ENCODE assay signal across 25 cellular contexts in genomic region chr10:11293332-11293731, GRCh38.
DNase-seq lines count a peak whose midpoint lies in the region; ATAC-seq, FAIRE-seq and TF ChIP-seq lines count a peak whose summit lies in the region.
"Had no signal": no experiment of that assay in that cellular context is flagged by ENCODE, and none has a peak within 500 bp of the region (broad histone marks: within the 10 kb centered on the region; RNA-seq: fewer than 3 reads in every experiment).

No MANE protein-coding gene starts in this region.

- peak; percentile 34; the same call in 1 of the 2 replicates for TF ChIP-seq POLR2A in GM12878 (IDR thresholded peaks at IDR 0.05; ENCODE audit: low read depth, low read length)

- no peaks in the 10 kb centered on the region for H3F3A ChIP-seq in PC-9 (ENCODE audit: insufficient read depth, low read depth)

- TF ChIP-seq RAD21 in GM12878 (IDR thresholded peaks at IDR 0.05; ENCODE audit: insufficient read depth, low read depth, low read length) = no peak

- no peak for TF ChIP-seq EP300 in GM12878 (IDR thresholded peaks at IDR 0.05; ENCODE audit: borderline replicate concordance in 1 of 2, control insufficient read depth in 1 of 2, low read depth in 2 of 2, low read length in 2 of 2)

- no peaks in the 10 kb centered on the region for H3K9me3 ChIP-seq in CD4-positive, alpha-beta T cell (ENCODE audit: control insufficient read depth, low read length)
- H3K9me3 ChIP-seq in GM12878 (replicated peaks; ENCODE audit: control insufficient read depth, insufficient read depth, low read length) = no peaks in the 10 kb centered on the region
- H3K9me3 ChIP-seq in PC-9 (ENCODE audit: insufficient read depth, low read depth) = no peaks in the 10 kb centered on the region
- H3K9me3 ChIP-seq: MG63, pancreas, spleen had no signal

- peaks cover 30% of the 10 kb centered on the region for H3K4me1 Mint-ChIP-seq in CD4-positive, alpha-beta T cell (ENCODE audit: low read depth)
- H3K4me1 Mint-ChIP-seq in IgD-negative memory B cell (peaks cover 0 to 12% (median 1%) of the 10 kb centered on the region in 3 donors), osteocyte (ENCODE audit: unreplicated experiment) (peaks cover 6% of the 10 kb centered on the region)

- CTCF ChIA-PET in CD4-positive, alpha-beta T cell (lab: Charles Lee) = no interaction called here
- CTCF ChIA-PET in GM12878 (lab: Yijun Ruan, JAX) (no interaction called here), PC-9 (lab: Charles Lee) (no interaction called here)

- no peaks in the 10 kb centered on the region for H3K79me2 ChIP-seq in GM12878 (ENCODE audit: control insufficient read depth, insufficient read depth, low read length)
- H3K79me2 ChIP-seq in PC-9 (ENCODE audit: low read depth) = no peaks in the 10 kb centered on the region

- H3K4me2 ChIP-seq in GM12878 (ENCODE audit: control insufficient read depth, insufficient read depth) (no peak overlapping the region), PC-9 (no peak overlapping the region)

- peak overlapping the region; percentile 73 for H3K27ac Mint-ChIP-seq in CD4-positive, alpha-beta T cell
- H3K27ac Mint-ChIP-seq in IgD-negative memory B cell (peak overlapping the region in 2 of 3 donors; percentile 36 to 76), osteocyte (ENCODE audit: unreplicated experiment) (no peak overlapping the region)
- H3K27ac Mint-ChIP-seq: nephron had no signal

- RAD21 ChIA-PET in GM12878 (lab: Charles Lee; ENCODE audit: unreplicated experiment) = no interaction called here

- intact Hi-C loops in CD4-positive, alpha-beta T cell (cut with DNase I, micrococcal nuclease) = no loop called here
- intact Hi-C loops in GM12878 (cut with micrococcal nuclease; ENCODE audit: unreplicated experiment) (no loop called here), PC-9 (cut with micrococcal nuclease; ENCODE audit: unreplicated experiment) (no loop called here)

- H3K36me3 Mint-ChIP-seq in CD4-positive, alpha-beta T cell (ENCODE audit: low read depth) = no peaks in the 10 kb centered on the region
- peaks cover 11% of the 10 kb centered on the region for H3K36me3 Mint-ChIP-seq in IgD-negative memory B cell
- H3K36me3 Mint-ChIP-seq in osteocyte (ENCODE audit: unreplicated experiment) = peaks cover 12% of the 10 kb centered on the region

- no peak overlapping the region for H3K27ac ChIP-seq in CD4-positive, alpha-beta T cell (ENCODE audit: low read depth, low read length)
- H3K27ac ChIP-seq in GM12878 (ENCODE audit: control insufficient read depth, insufficient read depth) (no peak overlapping the region), PC-9 (no peak overlapping the region)
- H3K27ac ChIP-seq: GM23248, pancreas had no signal

- H3K4me3 Mint-ChIP-seq in CD4-positive, alpha-beta T cell = no peak overlapping the region
- H3K4me3 Mint-ChIP-seq in IgD-negative memory B cell (no peak overlapping the region), osteocyte (ENCODE audit: unreplicated experiment) (no peak overlapping the region)
- H3K4me3 Mint-ChIP-seq: nephron had no signal

- BruUV-seq in GM12878 (replicated peaks; lab: Mats Ljungman, UMichigan) = no TSS peak
- no TSS peak for BruUV-seq in PC-9 (replicated peaks; lab: Mats Ljungman, UMichigan)

- no peak overlapping the region for H2AFZ ChIP-seq in GM12878 (ENCODE audit: control insufficient read depth, low read depth, low read length)
- H2AFZ ChIP-seq in PC-9 = no peak overlapping the region
- H2AFZ ChIP-seq: GM23248 had no signal

- in situ Hi-C loops in GM12878 (cut with MboI) = no loop called here

- no peaks in the 10 kb centered on the region for H3K9me3 Mint-ChIP-seq in CD4-positive, alpha-beta T cell
- H3K9me3 Mint-ChIP-seq in IgD-negative memory B cell = no peaks in the 10 kb centered on the region
- no peaks in the 10 kb centered on the region for H3K9me3 Mint-ChIP-seq in osteocyte (ENCODE audit: unreplicated experiment)
- H3K9me3 Mint-ChIP-seq: nephron had no signal

- H3K4me3 ChIP-seq in GM12878 (no peak overlapping the region), PC-9 (no peak overlapping the region)
- H3K4me3 ChIP-seq: dorsolateral prefrontal cortex, GM23248, MG63, pancreas, spleen had no signal

- no peak for FAIRE-seq in GM12878 (lab: Jason Lieb, UNC)
- FAIRE-seq: GM12891, keratinocyte, pancreas had no signal

- no peak for DNase-seq in CD4-positive, alpha-beta T cell
- no peak for DNase-seq in GM12878 (ENCODE audit: low read depth, low spot score)
- DNase-seq in osteocyte (ENCODE audit: extremely low spot score, unreplicated experiment) = peak; percentile 71
- no peak for DNase-seq in activated CD4-positive, CD25-positive, alpha-beta regulatory T cell (lab: John Stamatoyannopoulos, UW)
- DNase-seq in PC-9 = no peak
- DNase-seq: activated T-cell treated with anti-CD3 and anti-CD28 coated beads, Interleukin-2, amount 50 U/mL, for 1 hour; C1 segment of cervical spinal cord; central memory CD4-positive, alpha-beta T cell; GM23248; KG1; MG63; midbrain; NCI-H2029; NCI-H526 treated with DMSO at 0.1 percent for 48 hours; pancreas; SHP77 treated with DMSO at 0.1 percent for 48 hours; spleen had no signal

- POLR2A ChIA-PET in CD4-positive, alpha-beta T cell (lab: Charles Lee) = interaction anchor here (1.1 kb wide), 1 partner anchor 21 kb away, joined by 3 read pairs; no protein-coding TSS in a partner anchor
- POLR2A ChIA-PET in GM12878 (lab: Charles Lee) (no interaction called here), PC-9 (lab: Charles Lee; ENCODE audit: unreplicated experiment) (no interaction called here)

- H3K9ac ChIP-seq in GM12878 (ENCODE audit: control insufficient read depth, insufficient read depth, low read length) = no peak overlapping the region
- H3K9ac ChIP-seq: GM23248 had no signal

- H4K20me1 ChIP-seq in GM12878 (ENCODE audit: control insufficient read depth, insufficient read depth) (no peaks in the 10 kb centered on the region), PC-9 (ENCODE audit: insufficient read depth) (no peaks in the 10 kb centered on the region)

- no peaks in the 10 kb centered on the region for H3K27me3 Mint-ChIP-seq in CD4-positive, alpha-beta T cell
- H3K27me3 Mint-ChIP-seq in IgD-negative memory B cell (no peaks in the 10 kb centered on the region), osteocyte (ENCODE audit: unreplicated experiment) (no peaks in the 10 kb centered on the region)

- H3K9me2 ChIP-seq in PC-9 (ENCODE audit: insufficient read depth) = no peaks in the 10 kb centered on the region

- peaks cover 35 to 68% of the 10 kb centered on the region in 2 experiments for H3K36me3 ChIP-seq in GM12878 (ENCODE audit: control insufficient read depth in 2 of 2, insufficient read depth in 2 of 2, low read length in 1 of 2)
- H3K36me3 ChIP-seq in PC-9 (ENCODE audit: low read depth) = no peaks in the 10 kb centered on the region
- H3K36me3 ChIP-seq: MG63, pancreas had no signal

- SMC1A ChIA-PET in GM12878 (lab: Charles Lee; ENCODE audit: uncharacterized antibody, unreplicated experiment) = no interaction called here

- H3K4me1 ChIP-seq in GM12878 (ENCODE audit: control insufficient read depth, insufficient read depth, low read length) (no peaks in the 10 kb centered on the region; the same call in 1 of the 2 replicates), PC-9 (replicated peaks; ENCODE audit: insufficient read depth) (no peaks in the 10 kb centered on the region)
- H3K4me1 ChIP-seq: pancreas had no signal

- no peaks in the 10 kb centered on the region for H3K27me3 ChIP-seq in CD4-positive, alpha-beta T cell (ENCODE audit: control insufficient read depth, insufficient read depth, low read length)
- H3K27me3 ChIP-seq in GM12878 (replicated peaks in 1 of 2; ENCODE audit: control insufficient read depth in 2 of 2, insufficient read depth in 2 of 2, low read length in 1 of 2) (no peaks in the 10 kb centered on the region), PC-9 (ENCODE audit: insufficient read depth, low read depth) (peaks cover 70% of the 10 kb centered on the region)
- H3K27me3 ChIP-seq: MG63, pancreas, spleen had no signal

- ATAC-seq in CD4-positive, alpha-beta T cell (ENCODE audit: poor library complexity) = no peak
- no peak for ATAC-seq in GM12878
- no peak for ATAC-seq in HG03135 (IDR thresholded peaks at IDR 0.05; ENCODE audit: unreplicated experiment)
- ATAC-seq in GM21529 (IDR thresholded peaks at IDR 0.05; ENCODE audit: unreplicated experiment) = no peak
- ATAC-seq: Panc1, pancreas had no signal

- WGBS in GM12878 (ENCODE audit: insufficient coverage, insufficient replicate concordance, low lambda C conversion rate, missing lambda C conversion rate) = 56% methylated on average over 7 of the region's 7 CpGs

- TF ChIP-seq CTCF in CD4-positive, alpha-beta T cell (IDR thresholded peaks at IDR 0.05) = no peak
- no peak for TF ChIP-seq CTCF in GM12878 (IDR thresholded peaks at IDR 0.05 in 2 of 3, conservative IDR thresholded peaks at IDR 0.05 in 1 of 3; ENCODE audit: control insufficient read depth in 2 of 3, extremely low read depth in 1 of 3, insufficient read depth in 1 of 3, low read depth in 3 of 3, low read length in 3 of 3)
- no peak for TF ChIP-seq CTCF in osteocyte (IDR thresholded peaks at IDR 0.05)
- TF ChIP-seq CTCF in PC-9 (conservative IDR thresholded peaks at IDR 0.05) = no peak
